ENCODE assay signal across 8 cellular contexts in the genomic region with DNA sequence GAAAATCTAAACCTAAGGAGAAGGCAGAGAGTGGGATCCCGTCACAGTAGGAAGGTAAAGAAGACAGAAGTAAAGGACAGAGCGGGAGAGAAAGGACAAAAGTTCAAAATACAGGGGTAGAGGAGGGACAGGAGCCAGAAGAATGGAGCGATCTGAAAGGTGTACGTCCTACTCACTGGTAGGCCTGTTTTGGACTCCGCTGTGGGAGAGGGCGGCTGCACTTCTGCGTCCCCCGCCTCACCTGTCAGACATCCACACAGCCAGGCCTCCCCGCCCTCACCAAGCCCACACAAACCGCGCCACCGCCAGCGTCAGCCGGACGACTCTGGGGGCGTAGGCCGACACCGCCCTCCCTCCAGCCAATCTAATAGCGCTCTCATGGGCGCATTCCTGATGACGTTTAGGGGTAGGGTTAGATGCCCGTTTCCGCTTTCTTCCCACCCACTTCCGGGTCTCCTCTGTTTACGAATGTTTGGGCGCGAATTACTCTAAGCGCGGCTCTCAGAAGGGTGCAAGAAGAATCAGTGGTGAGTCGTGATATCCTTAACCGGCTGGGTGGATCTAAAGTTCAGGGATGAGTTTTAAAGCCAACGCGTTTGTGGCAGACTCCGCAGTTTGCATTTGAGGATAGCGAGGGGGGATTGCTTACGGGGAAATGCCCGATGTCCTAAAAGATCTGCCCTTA. TPM values are rescaled to one million over a fixed set of nuclear protein-coding genes. Genes with fewer than 3 reads are reported as not detected.
DNase-seq lines count a peak whose midpoint lies in the region; ATAC-seq, FAIRE-seq and TF ChIP-seq lines count a peak whose summit lies in the region.

A gene with protein sequence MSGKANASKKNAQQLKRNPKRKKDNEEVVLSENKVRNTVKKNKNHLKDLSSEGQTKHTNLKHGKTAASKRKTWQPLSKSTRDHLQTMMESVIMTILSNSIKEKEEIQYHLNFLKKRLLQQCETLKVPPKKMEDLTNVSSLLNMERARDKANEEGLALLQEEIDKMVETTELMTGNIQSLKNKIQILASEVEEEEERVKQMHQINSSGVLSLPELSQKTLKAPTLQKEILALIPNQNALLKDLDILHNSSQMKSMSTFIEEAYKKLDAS (plus strand): TSS at position 444 of the 685 bp plus-strand sequence. CDS start 6,807 bp downstream, outside the sequence.
A gene (minus strand): TSS at position 327 of the 685 bp plus-strand sequence. CDS start 3,787 bp downstream, outside the sequence.

- no peak for TF ChIP-seq CTCF in BE2C (IDR thresholded peaks at IDR 0.05; ENCODE audit: low read depth, low read length)

- H3K36me3 ChIP-seq in BE2C, result no peaks in the 10 kb centered on the region

- peak; percentile 93 for DNase-seq in BE2C
- peak; percentile 76 for DNase-seq in GM19240 (ENCODE audit: insufficient read length, low spot score)
- DNase-seq in NCI-H526 (lab: John Stamatoyannopoulos, UW), result peak; percentile 89 to 98
- DNase-seq in activated CD4-positive, alpha-beta T cell treated with anti-CD3 and anti-CD28 coated beads for 48 hours, result peak; percentile 92
- DNase-seq in stimulated activated CD4-positive, alpha-beta T cell treated with anti-CD3 and anti-CD28 coated beads, Interleukin-1b, Interleukin-23, amount 100 ng/mL, for 4 hours (ENCODE audit: low read depth in 2 of 2), result peak; percentile 74 to 81

- FAIRE-seq in colon (lab: Jason Lieb, UNC), result peak; percentile 89

- H3K27me3 ChIP-seq in BE2C, result no peaks in the 10 kb centered on the region
- H3K27me3 ChIP-seq in layer of hippocampus (ENCODE audit: control insufficient read depth, insufficient read depth, low read length), result no peaks in the 10 kb centered on the region

- peak within 1 kb of the TSS; percentile 80 for H3K27ac ChIP-seq in layer of hippocampus (ENCODE audit: low read depth, low read length)

- ATAC-seq in HG03460 (IDR thresholded peaks at IDR 0.05; ENCODE audit: unreplicated experiment), result peak; percentile 97

- H3K9me3 ChIP-seq in BE2C, result no peaks in the 10 kb centered on the region

- H3K4me3 ChIP-seq in BE2C (ENCODE audit: low read depth, low read length), result peak within 1 kb of the TSS; percentile 93

- H3K4me1 ChIP-seq in BE2C, result no peaks in the 10 kb centered on the region

RNA-seq across cellular contexts. Expression of the first gene that starts in this region (rescaled TPM):
- polyA plus RNA-seq in BE2C (2012; ENCODE audit: insufficient read depth, insufficient read length, low read depth), result 1.8 TPM

RNA-seq across cellular contexts. Expression of the second gene that starts in this region (rescaled TPM):
- 18.8 TPM for polyA plus RNA-seq in BE2C (2012; ENCODE audit: insufficient read depth, insufficient read length, low read depth)

Comparison
In these comparisons a context has a peak if more than half of its experiments do, and no peak if none do; other contexts are left out.
1. Peak in every context shown above with its lines: DNase-seq, ATAC-seq, H3K4me3 ChIP-seq and H3K27ac ChIP-seq.